Comparison of ENCODE assay signal across 2 cellular contexts in the genomic region with DNA sequence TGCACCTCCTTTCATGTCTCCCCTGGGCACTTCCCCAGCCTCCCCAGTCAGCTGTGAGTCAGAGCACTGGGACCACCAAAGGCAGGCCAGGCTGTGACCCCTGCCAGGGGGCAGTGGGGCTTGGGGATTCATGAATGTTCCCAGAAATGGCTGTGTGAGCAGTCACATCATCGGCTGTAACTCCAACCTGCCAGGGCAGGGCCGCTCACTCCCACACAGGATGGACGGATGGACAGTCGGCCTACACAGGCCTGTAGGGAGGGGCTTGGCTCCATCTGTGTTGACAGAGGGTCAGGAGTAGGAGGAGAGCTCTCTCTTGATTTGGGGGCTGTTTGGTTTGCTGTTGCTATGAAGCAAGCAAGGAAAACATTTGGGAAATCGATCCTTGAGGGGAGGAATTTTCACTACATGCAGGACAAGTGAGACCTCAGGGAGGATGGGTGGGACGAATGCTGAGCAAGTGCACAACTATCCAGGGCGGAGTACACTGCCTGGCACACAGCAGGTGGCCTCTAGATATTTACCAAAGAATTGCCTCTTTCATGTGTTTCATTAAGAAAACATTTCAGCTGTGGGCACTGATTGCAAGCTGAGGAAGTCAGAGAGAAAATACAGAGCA.
A peak's percentile ranks its signal among the peaks of the same experiment; 100 is the strongest.
TF ChIP-seq lines count a peak whose summit lies in the region.

No MANE protein-coding gene starts in this region.

TF ChIP-seq in IMR-90, 13 proteins besides CTCF, POLR2A, EP300 and RAD21 (continued from another document):
- TF ChIP-seq, protein P1, sequence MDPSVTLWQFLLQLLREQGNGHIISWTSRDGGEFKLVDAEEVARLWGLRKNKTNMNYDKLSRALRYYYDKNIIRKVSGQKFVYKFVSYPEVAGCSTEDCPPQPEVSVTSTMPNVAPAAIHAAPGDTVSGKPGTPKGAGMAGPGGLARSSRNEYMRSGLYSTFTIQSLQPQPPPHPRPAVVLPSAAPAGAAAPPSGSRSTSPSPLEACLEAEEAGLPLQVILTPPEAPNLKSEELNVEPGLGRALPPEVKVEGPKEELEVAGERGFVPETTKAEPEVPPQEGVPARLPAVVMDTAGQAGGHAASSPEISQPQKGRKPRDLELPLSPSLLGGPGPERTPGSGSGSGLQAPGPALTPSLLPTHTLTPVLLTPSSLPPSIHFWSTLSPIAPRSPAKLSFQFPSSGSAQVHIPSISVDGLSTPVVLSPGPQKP (IDR thresholded peaks at IDR 0.05; ENCODE audit: borderline replicate concordance, low read depth, low read length): no peak
- TF ChIP-seq SMC3 (IDR thresholded peaks at IDR 0.05; ENCODE audit: low read depth, low read length) (no peak), NFE2L2 (IDR thresholded peaks at IDR 0.05; ENCODE audit: low read depth, low read length) (no peak), BHLHE40 (IDR thresholded peaks at IDR 0.05; ENCODE audit: low read depth, low read length) (no peak), MXI1 (IDR thresholded peaks at IDR 0.05; ENCODE audit: borderline replicate concordance, low read depth, low read length) (no peak), RFX5 (IDR thresholded peaks at IDR 0.05; ENCODE audit: low read depth, low read length) (no peak), MAZ (IDR thresholded peaks at IDR 0.05; ENCODE audit: borderline replicate concordance, low read depth, low read length) (no peak), CEBPB (IDR thresholded peaks at IDR 0.05; ENCODE audit: low read depth, low read length) (no peak), FOS (IDR thresholded peaks at IDR 0.05; ENCODE audit: low read depth, low read length) (no peak), RCOR1 (IDR thresholded peaks at IDR 0.05; ENCODE audit: insufficient replicate concordance, low read length) (no peak)
- TF ChIP-seq, protein P2, sequence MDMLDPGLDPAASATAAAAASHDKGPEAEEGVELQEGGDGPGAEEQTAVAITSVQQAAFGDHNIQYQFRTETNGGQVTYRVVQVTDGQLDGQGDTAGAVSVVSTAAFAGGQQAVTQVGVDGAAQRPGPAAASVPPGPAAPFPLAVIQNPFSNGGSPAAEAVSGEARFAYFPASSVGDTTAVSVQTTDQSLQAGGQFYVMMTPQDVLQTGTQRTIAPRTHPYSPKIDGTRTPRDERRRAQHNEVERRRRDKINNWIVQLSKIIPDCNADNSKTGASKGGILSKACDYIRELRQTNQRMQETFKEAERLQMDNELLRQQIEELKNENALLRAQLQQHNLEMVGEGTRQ (IDR thresholded peaks at IDR 0.05; ENCODE audit: low read depth, low read length): no peak

TF ChIP-seq in liver, 16 proteins besides CTCF, POLR2A, EP300 and RAD21 (continued from another document):
- TF ChIP-seq, protein P3, sequence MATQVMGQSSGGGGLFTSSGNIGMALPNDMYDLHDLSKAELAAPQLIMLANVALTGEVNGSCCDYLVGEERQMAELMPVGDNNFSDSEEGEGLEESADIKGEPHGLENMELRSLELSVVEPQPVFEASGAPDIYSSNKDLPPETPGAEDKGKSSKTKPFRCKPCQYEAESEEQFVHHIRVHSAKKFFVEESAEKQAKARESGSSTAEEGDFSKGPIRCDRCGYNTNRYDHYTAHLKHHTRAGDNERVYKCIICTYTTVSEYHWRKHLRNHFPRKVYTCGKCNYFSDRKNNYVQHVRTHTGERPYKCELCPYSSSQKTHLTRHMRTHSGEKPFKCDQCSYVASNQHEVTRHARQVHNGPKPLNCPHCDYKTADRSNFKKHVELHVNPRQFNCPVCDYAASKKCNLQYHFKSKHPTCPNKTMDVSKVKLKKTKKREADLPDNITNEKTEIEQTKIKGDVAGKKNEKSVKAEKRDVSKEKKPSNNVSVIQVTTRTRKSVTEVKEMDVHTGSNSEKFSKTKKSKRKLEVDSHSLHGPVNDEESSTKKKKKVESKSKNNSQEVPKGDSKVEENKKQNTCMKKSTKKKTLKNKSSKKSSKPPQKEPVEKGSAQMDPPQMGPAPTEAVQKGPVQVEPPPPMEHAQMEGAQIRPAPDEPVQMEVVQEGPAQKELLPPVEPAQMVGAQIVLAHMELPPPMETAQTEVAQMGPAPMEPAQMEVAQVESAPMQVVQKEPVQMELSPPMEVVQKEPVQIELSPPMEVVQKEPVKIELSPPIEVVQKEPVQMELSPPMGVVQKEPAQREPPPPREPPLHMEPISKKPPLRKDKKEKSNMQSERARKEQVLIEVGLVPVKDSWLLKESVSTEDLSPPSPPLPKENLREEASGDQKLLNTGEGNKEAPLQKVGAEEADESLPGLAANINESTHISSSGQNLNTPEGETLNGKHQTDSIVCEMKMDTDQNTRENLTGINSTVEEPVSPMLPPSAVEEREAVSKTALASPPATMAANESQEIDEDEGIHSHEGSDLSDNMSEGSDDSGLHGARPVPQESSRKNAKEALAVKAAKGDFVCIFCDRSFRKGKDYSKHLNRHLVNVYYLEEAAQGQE (IDR thresholded peaks at IDR 0.05): peak; percentile 89
- TF ChIP-seq, protein P4, sequence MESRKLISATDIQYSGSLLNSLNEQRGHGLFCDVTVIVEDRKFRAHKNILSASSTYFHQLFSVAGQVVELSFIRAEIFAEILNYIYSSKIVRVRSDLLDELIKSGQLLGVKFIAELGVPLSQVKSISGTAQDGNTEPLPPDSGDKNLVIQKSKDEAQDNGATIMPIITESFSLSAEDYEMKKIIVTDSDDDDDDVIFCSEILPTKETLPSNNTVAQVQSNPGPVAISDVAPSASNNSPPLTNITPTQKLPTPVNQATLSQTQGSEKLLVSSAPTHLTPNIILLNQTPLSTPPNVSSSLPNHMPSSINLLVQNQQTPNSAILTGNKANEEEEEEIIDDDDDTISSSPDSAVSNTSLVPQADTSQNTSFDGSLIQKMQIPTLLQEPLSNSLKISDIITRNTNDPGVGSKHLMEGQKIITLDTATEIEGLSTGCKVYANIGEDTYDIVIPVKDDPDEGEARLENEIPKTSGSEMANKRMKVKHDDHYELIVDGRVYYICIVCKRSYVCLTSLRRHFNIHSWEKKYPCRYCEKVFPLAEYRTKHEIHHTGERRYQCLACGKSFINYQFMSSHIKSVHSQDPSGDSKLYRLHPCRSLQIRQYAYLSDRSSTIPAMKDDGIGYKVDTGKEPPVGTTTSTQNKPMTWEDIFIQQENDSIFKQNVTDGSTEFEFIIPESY (IDR thresholded peaks at IDR 0.05): peak; percentile 97
- TF ChIP-seq HNF4A (conservative IDR thresholded peaks at IDR 0.05) (peak; percentile 83 to 92), SP1 (IDR thresholded peaks at IDR 0.05) (peak; percentile 94), HNF4G (IDR thresholded peaks at IDR 0.05) (peak; percentile 53), GABPA (IDR thresholded peaks at IDR 0.05 in 1 of 2, conservative IDR thresholded peaks at IDR 0.05 in 1 of 2) (peak in 1 of 2 donors; percentile 68), EGR1 (IDR thresholded peaks at IDR 0.05; ENCODE audit: low read depth in 2 of 2) (peak; percentile 46 to 95), YY1 (IDR thresholded peaks at IDR 0.05) (peak; percentile 94), JUND (IDR thresholded peaks at IDR 0.05) (peak; percentile 76 to 95), RXRA (IDR thresholded peaks at IDR 0.05) (peak; percentile 80 to 99), NR2F2 (IDR thresholded peaks at IDR 0.05) (no peak)
- TF ChIP-seq, protein P5, sequence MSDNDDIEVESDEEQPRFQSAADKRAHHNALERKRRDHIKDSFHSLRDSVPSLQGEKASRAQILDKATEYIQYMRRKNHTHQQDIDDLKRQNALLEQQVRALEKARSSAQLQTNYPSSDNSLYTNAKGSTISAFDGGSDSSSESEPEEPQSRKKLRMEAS (IDR thresholded peaks at IDR 0.05): peak; percentile 89
